8 cellular contexts compared by ENCODE assay signal in genomic region chr4:105191621-105192210, GRCh38. TPM values are rescaled to one million over a fixed set of nuclear protein-coding genes. Genes with fewer than 3 reads are reported as not detected.
DNase-seq lines count a peak whose midpoint lies in the region; ATAC-seq and TF ChIP-seq lines count a peak whose summit lies in the region.

No MANE protein-coding gene starts in this region.

- H3K4me3 ChIP-seq in mammary epithelial cell (replicated peaks in 1 of 3; ENCODE audit: insufficient read depth in 1 of 3, low read depth in 2 of 3, low read length in 3 of 3) (no peak overlapping the region), gastrocnemius medialis (peak overlapping the region in 1 of 4 donors; percentile 3), PC-9 (no peak overlapping the region)

- TF ChIP-seq POLR2A in gastrocnemius medialis (IDR thresholded peaks at IDR 0.05), result no peak

- H3K4me1 ChIP-seq in mammary epithelial cell (ENCODE audit: insufficient read depth, low read length) (peaks cover 15% of the 10 kb centered on the region), gastrocnemius medialis (peaks cover 51% of the 10 kb centered on the region in 2 donors), PC-9 (replicated peaks; ENCODE audit: insufficient read depth) (no peaks in the 10 kb centered on the region)

- 58% methylated on average over 3 of the region's 3 CpGs for WGBS in mammary epithelial cell (ENCODE audit: low coverage, missing lambda C conversion rate)

- no peaks in the 10 kb centered on the region for H3F3A ChIP-seq in PC-9 (ENCODE audit: insufficient read depth, low read depth)

- H3K9ac ChIP-seq in mammary epithelial cell (ENCODE audit: insufficient read depth, low read length), result no peak overlapping the region

- H3K27ac ChIP-seq in mammary epithelial cell (ENCODE audit: insufficient read depth, low read depth, low read length) (no peak overlapping the region), gastrocnemius medialis (peak overlapping the region; percentile 21 to 45 (median 26)), PC-9 (no peak overlapping the region)

- H3K79me2 ChIP-seq in mammary epithelial cell (ENCODE audit: insufficient read depth, low read length), result peaks cover 19% of the 10 kb centered on the region
- no peaks in the 10 kb centered on the region for H3K79me2 ChIP-seq in PC-9 (ENCODE audit: low read depth)

- peak; percentile 45 for ATAC-seq in GM21381 (IDR thresholded peaks at IDR 0.05; ENCODE audit: unreplicated experiment)
- peak; percentile 47 for ATAC-seq in HG03575 (IDR thresholded peaks at IDR 0.05; ENCODE audit: extremely low read depth, insufficient number of reproducible peaks, low FRiP score, unreplicated experiment)
- peak; percentile 86 to 94 for ATAC-seq in gastrocnemius medialis

- BruUV-seq in mammary epithelial cell (replicated peaks; lab: Mats Ljungman, UMichigan) (no TSS peak), PC-9 (replicated peaks; lab: Mats Ljungman, UMichigan) (no TSS peak)

- no peaks in the 10 kb centered on the region for H3K9me2 ChIP-seq in PC-9 (ENCODE audit: insufficient read depth)

- intact Hi-C loops in mammary epithelial cell (cut with micrococcal nuclease) (loop anchor here (5.0 kb wide), 1 partner anchor 44 kb away; the partner anchor contains the start of gene TET2), gastrocnemius medialis (cut with DNase I; ENCODE audit: low total_unique reads) (no loop called here), PC-9 (cut with micrococcal nuclease; ENCODE audit: unreplicated experiment) (no loop called here)

- DNase-seq in G401 (ENCODE audit: low spot score) (peak; percentile 27), mammary epithelial cell (peak; percentile 19), gastrocnemius medialis (no peak), PC-9 (no peak), NCI-H510A (lab: John Stamatoyannopoulos, UW) (no peak), HK-2 (ENCODE audit: unreplicated experiment) (no peak)

- in situ Hi-C loops in G401 (cut with HindIII; ENCODE audit: low sequenced_read_pairs) (no loop called here), mammary epithelial cell (cut with MboI; ENCODE audit: low sequenced_read_pairs in 2 of 2) (no loop called here), gastrocnemius medialis (cut with MboI; ENCODE audit: low sequenced_read_pairs in 4 of 4) (no loop called here)

- H3K27me3 ChIP-seq in mammary epithelial cell (ENCODE audit: insufficient read depth, low read length) (no peaks in the 10 kb centered on the region), gastrocnemius medialis (no peaks in the 10 kb centered on the region), PC-9 (ENCODE audit: insufficient read depth, low read depth) (no peaks in the 10 kb centered on the region)

- no peak for TF ChIP-seq CTCF in mammary epithelial cell (conservative IDR thresholded peaks at IDR 0.05 in 1 of 2, IDR thresholded peaks at IDR 0.05 in 1 of 2; ENCODE audit: extremely low read depth in 1 of 2, insufficient read depth in 1 of 2, low read depth in 1 of 2, low read length in 2 of 2)
- TF ChIP-seq CTCF in gastrocnemius medialis (IDR thresholded peaks at IDR 0.05 in 4 of 5, conservative IDR thresholded peaks at IDR 0.05 in 1 of 5), result no peak
- no peak for TF ChIP-seq CTCF in PC-9 (conservative IDR thresholded peaks at IDR 0.05)

- H4K20me1 ChIP-seq in mammary epithelial cell (ENCODE audit: insufficient read depth, low read length) (no peaks in the 10 kb centered on the region), PC-9 (ENCODE audit: insufficient read depth) (no peaks in the 10 kb centered on the region)

- dilution Hi-C loops in mammary epithelial cell (cut with HindIII; ENCODE audit: low sequenced_read_pairs), result no loop called here

- no peaks in the 10 kb centered on the region for H3K9me3 ChIP-seq in mammary epithelial cell (replicated peaks; ENCODE audit: insufficient read depth, low read length)
- H3K9me3 ChIP-seq in gastrocnemius medialis, result no peaks in the 10 kb centered on the region
- no peaks in the 10 kb centered on the region for H3K9me3 ChIP-seq in PC-9 (ENCODE audit: insufficient read depth, low read depth)

- POLR2A ChIA-PET in PC-9 (lab: Charles Lee; ENCODE audit: unreplicated experiment), result no interaction called here

- H3K4me2 ChIP-seq in mammary epithelial cell (ENCODE audit: insufficient read depth, low read depth, low read length), result no peak overlapping the region
- no peak overlapping the region for H3K4me2 ChIP-seq in PC-9

- CTCF ChIA-PET in mammary epithelial cell (lab: Charles Lee; ENCODE audit: low non-redundant PET), result no interaction called here
- CTCF ChIA-PET in PC-9 (lab: Charles Lee), result no interaction called here

- H3K36me3 ChIP-seq in mammary epithelial cell (ENCODE audit: insufficient read depth, low read length) (no peaks in the 10 kb centered on the region), gastrocnemius medialis (no peaks in the 10 kb centered on the region), PC-9 (ENCODE audit: low read depth) (no peaks in the 10 kb centered on the region)

- H2AFZ ChIP-seq in mammary epithelial cell (ENCODE audit: low read depth, low read length) (no peak overlapping the region), PC-9 (no peak overlapping the region)

RNA-seq across cellular contexts. Expression of gene TET2, which starts 45.0 kb away (rescaled TPM):
- total RNA-seq in G401 (2014; rRNA removed; shearing (Covaris generic)), result 3.3 and 6.7 TPM in 2 replicates
- total RNA-seq in mammary epithelial cell, result 10 to 100 TPM; 16.4 to 18.0 TPM
- polyA plus RNA-seq in mammary epithelial cell, result 5.7 TPM
- polyA minus RNA-seq in mammary epithelial cell, result 8.3 TPM
- 10 to 100 TPM; 12.9 to 18.0 (median 16.4) TPM for total RNA-seq in gastrocnemius medialis
- 5.2 and 6.6 TPM in 2 replicates for total RNA-seq in PC-9 (2021)

Comparison
In these comparisons a context has a peak if more than half of its experiments do, and no peak if none do; other contexts are left out.
1. DNase-seq: peak in G401 (single experiment) and mammary epithelial cell (single experiment); none in gastrocnemius medialis (0 of 2), PC-9 (0 of 2), NCI-H510A (single experiment) and HK-2 (single experiment).
2. H3K27ac ChIP-seq: peak in gastrocnemius medialis (4 of 4); none in mammary epithelial cell (single experiment) and PC-9 (single experiment).
3. Peak in every context shown above with its lines, with median percentiles within 50 percentile points of each other: ATAC-seq.